In genomic region chr3:98712726-98713125, GRCh38 we compare ENCODE assay signal across 9 cellular contexts. TPM values are rescaled to one million over a fixed set of nuclear protein-coding genes. Genes with fewer than 3 reads are reported as not detected.
"Had no signal": no experiment of that assay in that cellular context is flagged by ENCODE, and none has a peak within 500 bp of the region (broad histone marks: within the 10 kb centered on the region; RNA-seq: fewer than 3 reads in every experiment).

No MANE protein-coding gene starts in this region.

- H3K27ac ChIP-seq: GM23248, HL-60 had no signal

- H3K9ac ChIP-seq: GM23248 had no signal

- ATAC-seq: HCT116, HepG2 had no signal

- H3K4me3 ChIP-seq: GM23248, HAP-1 had no signal

- H3K27me3 Mint-ChIP-seq: IgD-negative memory B cell had no signal

- H2AFZ ChIP-seq: GM23248 had no signal

- H3K9me3 ChIP-seq: HAP-1 had no signal

- FAIRE-seq: HepG2 had no signal

- H3K9me3 Mint-ChIP-seq: HFFc6 had no signal

- DNase-seq: GM23248, GOT3, H7, HFFc6 had no signal

- H3K36me3 Mint-ChIP-seq: IgD-negative memory B cell had no signal

- H3K36me3 ChIP-seq: HAP-1 had no signal

- H3K4me1 ChIP-seq: HAP-1 had no signal

- H3K4me3 Mint-ChIP-seq: HFFc6, IgD-negative memory B cell had no signal

- H3K27ac Mint-ChIP-seq: HFFc6, IgD-negative memory B cell had no signal

RNA-seq across cellular contexts. Expression of gene ST3GAL6, which starts 50.4 kb away (rescaled TPM):
- total RNA-seq: GM23248, HFFc6 had no signal
- polyA plus RNA-seq: IgD-negative memory B cell had no signal
